Comparison of ENCODE assay signal across 19 cellular contexts in genomic region chr10:81847675-81848074, GRCh38. TPM values are rescaled to one million over a fixed set of nuclear protein-coding genes. Genes with fewer than 3 reads are reported as not detected.
DNase-seq lines count a peak whose midpoint lies in the region; ATAC-seq and TF ChIP-seq lines count a peak whose summit lies in the region.
"Had no signal": no experiment of that assay in that cellular context is flagged by ENCODE, and none has a peak within 500 bp of the region (broad histone marks: within the 10 kb centered on the region; RNA-seq: fewer than 3 reads in every experiment).

No MANE protein-coding gene starts in this region.

- no peaks in the 10 kb centered on the region for H3K36me3 ChIP-seq in iPS-20b (ENCODE audit: insufficient read depth, low read depth, low read length)
- H3K36me3 ChIP-seq in adrenal gland (replicated peaks in 1 of 2): no peaks in the 10 kb centered on the region
- no peaks in the 10 kb centered on the region for H3K36me3 ChIP-seq in naive thymus-derived CD4-positive, alpha-beta T cell (ENCODE audit: control insufficient read depth in 2 of 3, insufficient read depth in 3 of 3, low read length in 3 of 3)
- H3K36me3 ChIP-seq: SJCRH30 had no signal

- ATAC-seq in naive thymus-derived CD4-positive, alpha-beta T cell: no peak
- ATAC-seq: A549 had no signal

- H3K4me3 ChIP-seq in iPS-20b (ENCODE audit: low read length) (peak overlapping the region; percentile 13; the same call in 1 of the 2 replicates), adrenal gland (no peak overlapping the region)
- H3K4me3 ChIP-seq in naive thymus-derived CD4-positive, alpha-beta T cell (ENCODE audit: low read length): no peak overlapping the region
- H3K4me3 ChIP-seq: A549, SJCRH30 had no signal

- TF ChIP-seq CTCF in adrenal gland (IDR thresholded peaks at IDR 0.05): no peak

- no peaks in the 10 kb centered on the region for H3K9me3 ChIP-seq in iPS-20b (ENCODE audit: insufficient read depth, low read depth, low read length)
- H3K9me3 ChIP-seq in adrenal gland (replicated peaks in 1 of 3): no peaks in the 10 kb centered on the region
- no peaks in the 10 kb centered on the region for H3K9me3 ChIP-seq in naive thymus-derived CD4-positive, alpha-beta T cell (ENCODE audit: control insufficient read depth in 2 of 3, low read length in 3 of 3)
- H3K9me3 ChIP-seq: A549, SJCRH30 had no signal

- H3K27me3 Mint-ChIP-seq in naive thymus-derived CD4-positive, alpha-beta T cell: peaks cover 0 to 5% (median 4%) of the 10 kb centered on the region in 5 donors

- H3K4me1 Mint-ChIP-seq in naive thymus-derived CD4-positive, alpha-beta T cell: no peaks in the 10 kb centered on the region

- H3K9me3 Mint-ChIP-seq in naive thymus-derived CD4-positive, alpha-beta T cell: no peaks in the 10 kb centered on the region

- H3K4me3 Mint-ChIP-seq in naive thymus-derived CD4-positive, alpha-beta T cell: no peak overlapping the region

- no peaks in the 10 kb centered on the region for H3K36me3 Mint-ChIP-seq in naive thymus-derived CD4-positive, alpha-beta T cell

- CTCF ChIA-PET in naive thymus-derived CD4-positive, alpha-beta T cell (lab: Charles Lee): no interaction called here

- intact Hi-C loops in adrenal gland (cut with DNase I): no loop called here
- intact Hi-C loops in naive thymus-derived CD4-positive, alpha-beta T cell (cut with micrococcal nuclease): no loop called here

- H3K27me3 ChIP-seq in iPS-20b (ENCODE audit: insufficient read depth, low read length): no peaks in the 10 kb centered on the region
- H3K27me3 ChIP-seq in adrenal gland: no peaks in the 10 kb centered on the region
- no peaks in the 10 kb centered on the region for H3K27me3 ChIP-seq in naive thymus-derived CD4-positive, alpha-beta T cell (ENCODE audit: control insufficient read depth in 2 of 2, insufficient read depth in 2 of 2, low read length in 2 of 2)
- H3K27me3 ChIP-seq: SJCRH30 had no signal

- peak overlapping the region; percentile 50; the same call in 1 of the 2 replicates for H3K9ac ChIP-seq in iPS-20b (ENCODE audit: low read depth, low read length)

- POLR2A ChIA-PET in naive thymus-derived CD4-positive, alpha-beta T cell (lab: Charles Lee): no interaction called here

- TF ChIP-seq POLR2A in adrenal gland (IDR thresholded peaks at IDR 0.05): no peak

- peak; percentile 65 for DNase-seq in ELF-1 (ENCODE audit: low read depth, low spot score)
- DNase-seq in astrocyte of the hippocampus (ENCODE audit: low read depth, low spot score): peak; percentile 16
- DNase-seq in midbrain (lab: John Stamatoyannopoulos, UW): peak; percentile 2
- no peak for DNase-seq in adrenal gland
- DNase-seq in naive thymus-derived CD4-positive, alpha-beta T cell: no peak
- DNase-seq in DMS114 treated with DMSO at 0.1 percent for 48 hours (lab: John Stamatoyannopoulos, UW; ENCODE audit: unreplicated experiment): no peak
- no peak for DNase-seq in NK-92 (lab: John Stamatoyannopoulos, UW; ENCODE audit: unreplicated experiment)
- DNase-seq: KBM-7; MV-4-11; NCI-H1417; NCI-H1930; NCI-H446; NCI-H69; NK-92 treated with Interleukin-12 subunit alpha and Interleukin-12 subunit beta, amount 100 ng/mL, for 24 hours; OCI-M1; RPMI8226; SJCRH30 had no signal

- H3K27ac Mint-ChIP-seq in naive thymus-derived CD4-positive, alpha-beta T cell: no peak overlapping the region

- WGBS in adrenal gland, 4 donors: 76 to 88% (median 87%) methylated on average over 2 of the region's 2 CpGs

- peaks cover 23% of the 10 kb centered on the region; the same call in 1 of the 2 replicates for H3K4me1 ChIP-seq in iPS-20b (ENCODE audit: insufficient read depth, low read length)
- H3K4me1 ChIP-seq in adrenal gland (replicated peaks in 1 of 2): no peaks in the 10 kb centered on the region
- H3K4me1 ChIP-seq in naive thymus-derived CD4-positive, alpha-beta T cell (ENCODE audit: control insufficient read depth in 2 of 2, insufficient read depth in 2 of 2, low read length in 2 of 2): no peaks in the 10 kb centered on the region
- H3K4me1 ChIP-seq: A549, SJCRH30 had no signal

- H3K27ac ChIP-seq in iPS-20b (ENCODE audit: low read length) (peak overlapping the region; percentile 15), adrenal gland (no peak overlapping the region)
- no peak overlapping the region for H3K27ac ChIP-seq in naive thymus-derived CD4-positive, alpha-beta T cell (ENCODE audit: low read depth, low read length)
- H3K27ac ChIP-seq: A549, SJCRH30 had no signal

RNA-seq across cellular contexts. Expression of gene NRG3, which starts 27.3 kb away (rescaled TPM):
- 1 to 10 TPM in 6 of 8 donors, under 1 TPM in 2; 0.83 to 3.8 (median 1.3) TPM for total RNA-seq in adrenal gland
- polyA plus RNA-seq in adrenal gland: 1 to 10 TPM in 1 of 3 donors, under 1 TPM in 2; 0.46 to 1.3 (median 0.47) TPM
- not detected for total RNA-seq in naive thymus-derived CD4-positive, alpha-beta T cell
- polyA plus RNA-seq in naive thymus-derived CD4-positive, alpha-beta T cell: not detected
- total RNA-seq: SJCRH30 had no signal
- polyA plus RNA-seq: A549 had no signal

Comparison
In these comparisons a context has a peak if more than half of its experiments do, and no peak if none do; other contexts are left out.
1. DNase-seq: peak in ELF-1 (single experiment), astrocyte of the hippocampus (single experiment) and midbrain (single experiment); none in adrenal gland (0 of 7), naive thymus-derived CD4-positive, alpha-beta T cell (0 of 9), DMS114 treated with DMSO at 0.1 percent for 48 hours (single experiment) and NK-92 (single experiment).